ENCODE assay signal across 19 cellular contexts in genomic region chr6:80145509-80145908, GRCh38. TPM values are rescaled to one million over a fixed set of nuclear protein-coding genes. Genes with fewer than 3 reads are reported as not detected.
DNase-seq lines count a peak whose midpoint lies in the region; ATAC-seq, FAIRE-seq and TF ChIP-seq lines count a peak whose summit lies in the region.
"Had no signal": no experiment of that assay in that cellular context is flagged by ENCODE, and none has a peak within 500 bp of the region (broad histone marks: within the 10 kb centered on the region; RNA-seq: fewer than 3 reads in every experiment).

No MANE protein-coding gene starts in this region.

- H3K4me3 Mint-ChIP-seq in activated CD8-positive, alpha-beta memory T cell treated with anti-CD3 and anti-CD28 coated beads, Interleukin-2, amount 10 ng/mL, durations not matched to agents 7 days and 5 days, result no peak overlapping the region
- H3K4me3 Mint-ChIP-seq: activated T-helper 17 cell treated with anti-CD3 and anti-CD28 coated beads, Interleukin-2, amount 50 U/mL, for 72 hours; CD8-positive, alpha-beta T cell; immature natural killer cell had no signal

- peak; percentile 30 for ATAC-seq in activated CD8-positive, alpha-beta memory T cell treated with anti-CD3 and anti-CD28 coated beads, Interleukin-2, amount 10 ng/mL, durations not matched to agents 7 days and 5 days
- peak; percentile 83 for ATAC-seq in HG03457 (IDR thresholded peaks at IDR 0.05; ENCODE audit: unreplicated experiment)
- ATAC-seq: activated T-helper 17 cell treated with anti-CD3 and anti-CD28 coated beads, Interleukin-2, amount 50 U/mL, for 72 hours; CD8-positive, alpha-beta T cell; gastrocnemius medialis; Panc1 had no signal

- no peak for DNase-seq in activated CD8-positive, alpha-beta memory T cell treated with anti-CD3 and anti-CD28 coated beads, Interleukin-2, amount 10 ng/mL, durations not matched to agents 7 days and 5 days
- DNase-seq in activated CD8-positive, alpha-beta memory T cell treated with anti-CD3 and anti-CD28 coated beads for 24 hours, result no peak
- no peak for DNase-seq in H54 (ENCODE audit: insufficient read length, low spot score)
- peak; percentile 41 for DNase-seq in stromal cell of bone marrow (ENCODE audit: low read depth)
- DNase-seq in NCI-H226, result no peak
- no peak for DNase-seq in activated gamma-delta T cell treated with Interleukin-2 at 50 U/mL for 16 hours
- no peak for DNase-seq in frontal cortex (ENCODE audit: low spot score in 2 of 2)
- DNase-seq: activated CD4-positive, alpha-beta T cell treated with anti-CD3 and anti-CD28 coated beads for 48 hours; CD8-positive, alpha-beta T cell; effector CD4-positive, alpha-beta T cell; gastrocnemius medialis; immature natural killer cell; midbrain; NCI-H2227 treated with DMSO at 0.1 percent for 48 hours; T-helper 1 cell; tibial artery had no signal

- H3K27ac Mint-ChIP-seq in activated CD8-positive, alpha-beta memory T cell treated with anti-CD3 and anti-CD28 coated beads, Interleukin-2, amount 10 ng/mL, durations not matched to agents 7 days and 5 days, result no peak overlapping the region
- H3K27ac Mint-ChIP-seq: activated T-helper 17 cell treated with anti-CD3 and anti-CD28 coated beads, Interleukin-2, amount 50 U/mL, for 72 hours; CD8-positive, alpha-beta T cell had no signal

- FAIRE-seq in H54 (lab: Jason Lieb, UNC), result peak; percentile 52
- no peak for FAIRE-seq in frontal cortex (lab: Jason Lieb, UNC)

- peaks cover 4% of the 10 kb centered on the region for H3K4me1 Mint-ChIP-seq in activated CD8-positive, alpha-beta memory T cell treated with anti-CD3 and anti-CD28 coated beads, Interleukin-2, amount 10 ng/mL, durations not matched to agents 7 days and 5 days
- H3K4me1 Mint-ChIP-seq: activated T-helper 17 cell treated with anti-CD3 and anti-CD28 coated beads, Interleukin-2, amount 50 U/mL, for 72 hours had no signal

- H3K36me3 Mint-ChIP-seq in activated CD8-positive, alpha-beta memory T cell treated with anti-CD3 and anti-CD28 coated beads, Interleukin-2, amount 10 ng/mL, durations not matched to agents 7 days and 5 days, result peaks cover 15% of the 10 kb centered on the region

- no peak for TF ChIP-seq POLR2A in H54 (IDR thresholded peaks at IDR 0.05; ENCODE audit: low read depth, low read length)

- no peaks in the 10 kb centered on the region for H3K27me3 Mint-ChIP-seq in activated CD8-positive, alpha-beta memory T cell treated with anti-CD3 and anti-CD28 coated beads, Interleukin-2, amount 10 ng/mL, durations not matched to agents 7 days and 5 days
- H3K27me3 Mint-ChIP-seq: activated T-helper 17 cell treated with anti-CD3 and anti-CD28 coated beads, Interleukin-2, amount 50 U/mL, for 72 hours had no signal

- CTCF ChIA-PET in activated CD8-positive, alpha-beta memory T cell treated with anti-CD3 and anti-CD28 coated beads, Interleukin-2, amount 10 ng/mL, durations not matched to agents 7 days and 5 days (lab: Charles Lee), result no interaction called here

- no peaks in the 10 kb centered on the region for H3K9me3 Mint-ChIP-seq in activated CD8-positive, alpha-beta memory T cell treated with anti-CD3 and anti-CD28 coated beads, Interleukin-2, amount 10 ng/mL, durations not matched to agents 7 days and 5 days (ENCODE audit: low read depth)
- H3K9me3 Mint-ChIP-seq: activated T-helper 17 cell treated with anti-CD3 and anti-CD28 coated beads, Interleukin-2, amount 50 U/mL, for 72 hours; CD8-positive, alpha-beta T cell had no signal

RNA-seq across cellular contexts. Expression of gene BCKDHB, which starts 39.0 kb away (rescaled TPM):
- 10 to 100 TPM; 13.9 to 16.8 TPM for total RNA-seq in activated CD8-positive, alpha-beta memory T cell treated with anti-CD3 and anti-CD28 coated beads, Interleukin-2, amount 10 ng/mL, durations not matched to agents 7 days and 5 days
- 14.7 TPM for total RNA-seq in frontal cortex
